Comparison of ENCODE assay signal across 2 cellular contexts in genomic region chr14:94904636-94905035, GRCh38.
TF ChIP-seq lines count a peak whose summit lies in the region.

No MANE protein-coding gene starts in this region.

TF ChIP-seq in IMR-90, 13 proteins besides CTCF, POLR2A, EP300 and RAD21:
- TF ChIP-seq CEBPB (IDR thresholded peaks at IDR 0.05; ENCODE audit: low read depth, low read length) (no peak), RCOR1 (IDR thresholded peaks at IDR 0.05; ENCODE audit: insufficient replicate concordance, low read length) (no peak), MAZ (IDR thresholded peaks at IDR 0.05; ENCODE audit: borderline replicate concordance, low read depth, low read length) (no peak), USF2 (IDR thresholded peaks at IDR 0.05; ENCODE audit: low read depth, low read length) (no peak), BHLHE40 (IDR thresholded peaks at IDR 0.05; ENCODE audit: low read depth, low read length) (no peak), CHD1 (IDR thresholded peaks at IDR 0.05; ENCODE audit: low read depth, low read length) (no peak), NFE2L2 (IDR thresholded peaks at IDR 0.05; ENCODE audit: low read depth, low read length) (no peak), FOS (IDR thresholded peaks at IDR 0.05; ENCODE audit: low read depth, low read length) (no peak), MAFK (IDR thresholded peaks at IDR 0.05; ENCODE audit: low read depth, low read length) (no peak), SMC3 (IDR thresholded peaks at IDR 0.05; ENCODE audit: low read depth, low read length) (no peak), MXI1 (IDR thresholded peaks at IDR 0.05; ENCODE audit: borderline replicate concordance, low read depth, low read length) (no peak), ELK1 (IDR thresholded peaks at IDR 0.05; ENCODE audit: borderline replicate concordance, low read depth, low read length) (no peak), RFX5 (IDR thresholded peaks at IDR 0.05; ENCODE audit: low read depth, low read length) (no peak)

TF ChIP-seq in H1, 55 proteins besides CTCF, POLR2A, EP300 and RAD21:
- TF ChIP-seq JUND (IDR thresholded peaks at IDR 0.05; ENCODE audit: low read length) = no peak
- no peak for TF ChIP-seq RNF2 (IDR thresholded peaks at IDR 0.05; ENCODE audit: borderline replicate concordance, low read depth, low read length, missing control alignments, poor library complexity, severe bottlenecking)
